In the genomic region with DNA sequence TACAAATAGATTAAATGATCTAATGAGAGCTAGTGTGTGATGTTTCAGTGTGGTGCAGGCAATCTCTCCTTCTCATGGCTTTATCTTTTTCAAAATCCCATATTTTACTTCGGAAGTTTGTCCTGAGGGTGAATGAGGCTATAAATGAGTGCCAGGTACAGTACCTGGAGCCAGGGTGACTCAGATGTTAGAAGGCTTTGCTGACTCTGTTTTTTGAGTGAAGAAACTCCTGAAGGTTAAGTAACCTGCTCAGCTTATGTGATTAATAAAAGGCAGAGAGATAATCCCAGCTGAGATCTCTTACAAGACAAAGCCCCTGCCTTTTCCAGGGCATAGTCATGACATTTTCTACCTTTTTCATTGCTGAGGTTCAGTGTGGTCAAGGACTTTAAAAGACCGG, we compare ENCODE assay signal across 19 cellular contexts. TPM values are rescaled to one million over a fixed set of nuclear protein-coding genes. Genes with fewer than 3 reads are reported as not detected.
A peak's percentile ranks its signal among the peaks of the same experiment; 100 is the strongest.
DNase-seq lines count a peak whose midpoint lies in the region; ATAC-seq and TF ChIP-seq lines count a peak whose summit lies in the region.
"Had no signal": no experiment of that assay in that cellular context is flagged by ENCODE, and none has a peak within 500 bp of the region (broad histone marks: within the 10 kb centered on the region; RNA-seq: fewer than 3 reads in every experiment).

No MANE protein-coding gene starts in this region.

- no peaks in the 10 kb centered on the region for H3K27me3 ChIP-seq in CD4-positive, alpha-beta memory T cell (ENCODE audit: insufficient read depth, low read length)
- no peaks in the 10 kb centered on the region for H3K27me3 ChIP-seq in neutrophil
- H3K27me3 ChIP-seq: BE2C, SJSA1 had no signal

- no peak for ATAC-seq in HG02571 (IDR thresholded peaks at IDR 0.05; ENCODE audit: unreplicated experiment)
- no peak for ATAC-seq in HG03095 (IDR thresholded peaks at IDR 0.05; ENCODE audit: unreplicated experiment)

- no peak overlapping the region for H3K27ac ChIP-seq in CD4-positive, alpha-beta memory T cell (ENCODE audit: low read depth, low read length)
- H3K27ac ChIP-seq in RWPE1 (no peak overlapping the region), neutrophil (peak overlapping the region; percentile 77)
- H3K27ac ChIP-seq: SJSA1 had no signal

- POLR2A ChIA-PET in CD4-positive, alpha-beta memory T cell (lab: Charles Lee; ENCODE audit: partially characterized antibody) = interaction anchor here (1.6 kb wide), 1 partner anchor 10 kb away, joined by 3 read pairs; no protein-coding TSS in a partner anchor
- POLR2A ChIA-PET in RWPE1 (lab: Yijun Ruan, JAX; ENCODE audit: low non-redundant PET) = no interaction called here

- H3K4me1 Mint-ChIP-seq in CD4-positive, alpha-beta memory T cell = peaks cover 56 to 84% (median 71%) of the 10 kb centered on the region in 4 donors
- peaks cover 42% of the 10 kb centered on the region for H3K4me1 Mint-ChIP-seq in endothelial cell (ENCODE audit: unreplicated experiment)

- CTCF ChIA-PET in CD4-positive, alpha-beta memory T cell (lab: Charles Lee; ENCODE audit: partially characterized antibody) = interaction anchor here (0.6 to 1.3 kb wide), 2 partner anchors 61 to 188 kb away, joined by 3 to 4 read pairs; no protein-coding TSS in a partner anchor
- CTCF ChIA-PET in RWPE1 (lab: Yijun Ruan, JAX) = no interaction called here

- H3K4me1 ChIP-seq in CD4-positive, alpha-beta memory T cell (ENCODE audit: insufficient read depth, low read length) = peaks cover 48% of the 10 kb centered on the region
- H3K4me1 ChIP-seq in neutrophil (ENCODE audit: control insufficient read depth in 1 of 2, insufficient read depth in 1 of 2, low read depth in 1 of 2, low read length in 1 of 2) = peaks cover 59 to 63% of the 10 kb centered on the region in 2 experiments
- H3K4me1 ChIP-seq: SJSA1 had no signal

- DNase-seq in CD4-positive, alpha-beta memory T cell = no peak
- DNase-seq in RWPE1 (ENCODE audit: low spot score) = peak; percentile 16
- DNase-seq in endothelial cell (ENCODE audit: low spot score) = no peak
- no peak for DNase-seq in OCI-M2 (lab: John Stamatoyannopoulos, UW; ENCODE audit: unreplicated experiment)
- DNase-seq in stimulated activated CD4-positive, alpha-beta T cell treated with anti-CD3 and anti-CD28 coated beads, Interleukin-4, amount 100 ng/mL, for 4 hours = no peak
- DNase-seq: ACHN, BE2C, DMS153, HCEC 1CT, IMR-90, Kasumi-1, NCI-H1417 treated with DMSO at 0.1 percent for 48 hours, NCI-H2029, NCI-H2171 treated with DMSO at 0.1 percent for 48 hours, NCI-H510A had no signal

- no peaks in the 10 kb centered on the region for H3K9me3 ChIP-seq in CD4-positive, alpha-beta memory T cell (ENCODE audit: control insufficient read depth in 1 of 2, low read length in 2 of 2)
- no peaks in the 10 kb centered on the region for H3K9me3 ChIP-seq in neutrophil
- H3K9me3 ChIP-seq: BE2C, SJSA1 had no signal

- peak overlapping the region in 5 of 7 donors; percentile 5 to 72 (median 53) for H3K27ac Mint-ChIP-seq in CD4-positive, alpha-beta memory T cell
- peak overlapping the region; percentile 61 for H3K27ac Mint-ChIP-seq in endothelial cell (ENCODE audit: unreplicated experiment)

- intact Hi-C loops in CD4-positive, alpha-beta memory T cell (cut with micrococcal nuclease) = no loop called here

- TF ChIP-seq CTCF in RWPE1 (conservative IDR thresholded peaks at IDR 0.05; ENCODE audit: low read depth) (no peak), endothelial cell (IDR thresholded peaks at IDR 0.05; ENCODE audit: unreplicated experiment) (no peak), neutrophil (IDR thresholded peaks at IDR 0.05) (no peak)

- H3K36me3 ChIP-seq in CD4-positive, alpha-beta memory T cell (ENCODE audit: insufficient read depth, low read length) = no peaks in the 10 kb centered on the region
- H3K36me3 ChIP-seq in neutrophil = no peaks in the 10 kb centered on the region
- H3K36me3 ChIP-seq: BE2C, SJSA1 had no signal

- peaks cover 0 to 4% (median under 1%) of the 10 kb centered on the region in 8 donors for H3K9me3 Mint-ChIP-seq in CD4-positive, alpha-beta memory T cell
- H3K9me3 Mint-ChIP-seq in endothelial cell (ENCODE audit: unreplicated experiment) = no peaks in the 10 kb centered on the region

- H3K4me3 ChIP-seq in CD4-positive, alpha-beta memory T cell (ENCODE audit: low read length in 2 of 2) = no peak overlapping the region
- H3K4me3 ChIP-seq in neutrophil (ENCODE audit: low read depth in 1 of 2, low read length in 1 of 2) = no peak overlapping the region
- H3K4me3 ChIP-seq: SJSA1 had no signal

- H3K36me3 Mint-ChIP-seq in CD4-positive, alpha-beta memory T cell = peaks cover 5 to 28% of the 10 kb centered on the region in 2 donors
- H3K36me3 Mint-ChIP-seq in endothelial cell (ENCODE audit: low read depth, unreplicated experiment) = no peaks in the 10 kb centered on the region

- H3K27me3 Mint-ChIP-seq in CD4-positive, alpha-beta memory T cell = no peaks in the 10 kb centered on the region
- no peaks in the 10 kb centered on the region for H3K27me3 Mint-ChIP-seq in endothelial cell (ENCODE audit: unreplicated experiment)

- peak overlapping the region in 1 of 8 donors; percentile 9 for H3K4me3 Mint-ChIP-seq in CD4-positive, alpha-beta memory T cell
- H3K4me3 Mint-ChIP-seq in endothelial cell (ENCODE audit: unreplicated experiment) = no peak overlapping the region

RNA-seq across cellular contexts. Expression of gene MGAT5, which starts 52.6 kb away (rescaled TPM):
- total RNA-seq in CD4-positive, alpha-beta memory T cell = 10 to 100 TPM; 78.1 to 81.3 TPM
- 10 to 100 TPM in 1 of 2 donors, 1 to 10 TPM in 1; 4.4 to 17.9 TPM for polyA plus RNA-seq in CD4-positive, alpha-beta memory T cell
- total RNA-seq in endothelial cell (ENCODE audit: unreplicated experiment) = 124 TPM
